8 cellular contexts compared by ENCODE assay signal in the genomic region with DNA sequence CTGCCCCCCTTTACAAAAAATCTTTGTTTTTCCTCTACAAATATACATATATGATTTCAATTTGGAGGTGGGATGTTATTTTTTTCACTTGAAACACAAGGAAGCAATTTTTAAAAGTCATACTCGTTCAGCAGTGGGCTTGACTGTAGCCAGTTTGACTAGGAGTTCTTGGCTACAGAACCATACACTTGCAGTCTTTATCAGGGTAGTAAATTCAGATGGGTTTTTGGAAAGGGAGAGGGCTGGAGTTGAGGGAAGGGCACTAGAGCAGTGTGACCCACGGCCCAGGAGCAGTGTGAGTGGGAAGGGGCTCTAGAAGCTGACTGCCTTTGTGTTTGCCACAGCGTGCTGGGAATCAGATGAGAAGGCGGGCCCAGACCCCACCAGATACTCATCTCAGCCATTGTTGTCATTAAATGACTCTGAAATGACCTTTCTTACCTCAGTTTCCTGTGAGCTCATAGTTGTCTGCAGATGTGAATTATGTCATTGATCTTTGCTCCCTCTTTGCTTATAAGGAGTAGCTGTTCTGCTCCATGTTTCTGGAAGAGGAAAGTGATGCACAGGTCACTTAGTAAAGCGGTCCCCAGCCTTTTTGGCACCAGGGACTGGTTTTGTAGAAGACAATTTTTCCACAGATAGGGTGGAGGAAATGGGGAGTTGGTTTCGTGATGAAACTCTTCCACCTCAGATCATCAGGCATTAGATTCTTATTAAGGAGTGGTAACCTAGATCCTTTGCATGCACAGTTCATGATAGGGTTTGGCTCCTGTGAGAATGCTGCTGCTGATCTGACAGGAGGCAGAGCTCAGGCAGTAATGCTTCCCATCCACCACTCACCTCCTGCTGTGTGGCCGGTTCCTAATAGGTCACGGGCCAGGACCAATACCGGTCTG.
DNase-seq lines count a peak whose midpoint lies in the region; ATAC-seq and TF ChIP-seq lines count a peak whose summit lies in the region.

No MANE protein-coding gene starts in this region.

- H2AFZ ChIP-seq in OCI-LY1 (ENCODE audit: low read length), result no peak overlapping the region

- H3K9me3 ChIP-seq in OCI-LY1 (ENCODE audit: low read length), result no peaks in the 10 kb centered on the region
- no peaks in the 10 kb centered on the region for H3K9me3 ChIP-seq in mesodermal cell (ENCODE audit: control insufficient read depth, low read length)
- H3K9me3 ChIP-seq in uterus, result no peaks in the 10 kb centered on the region
- no peaks in the 10 kb centered on the region for H3K9me3 ChIP-seq in WERI-Rb-1 (ENCODE audit: severe bottlenecking)

- H3K27me3 ChIP-seq in OCI-LY1 (ENCODE audit: insufficient read depth, low read length) (no peaks in the 10 kb centered on the region), uterus (no peaks in the 10 kb centered on the region), WERI-Rb-1 (ENCODE audit: insufficient read depth, low read depth, severe bottlenecking) (no peaks in the 10 kb centered on the region)

- H3K4me3 ChIP-seq in OCI-LY1 (ENCODE audit: low read depth, low read length, poor library complexity, severe bottlenecking), result no peak overlapping the region
- H3K4me3 ChIP-seq in mesodermal cell (ENCODE audit: extremely low read depth, insufficient read depth, low read length, poor library complexity, severe bottlenecking), result no peak overlapping the region
- no peak overlapping the region for H3K4me3 ChIP-seq in uterus
- H3K4me3 ChIP-seq in WERI-Rb-1 (ENCODE audit: low read depth, low read length), result no peak overlapping the region

- peak overlapping the region; percentile 22; the same call in 1 of the 2 replicates for H3K9ac ChIP-seq in OCI-LY1 (ENCODE audit: low read length)

- H3K4me1 ChIP-seq in OCI-LY1 (ENCODE audit: insufficient read depth, low read length, severe bottlenecking) (peaks cover 79% of the 10 kb centered on the region), mesodermal cell (ENCODE audit: control insufficient read depth, insufficient read depth, low read length, poor library complexity, severe bottlenecking) (peaks cover 69% of the 10 kb centered on the region), uterus (peaks cover 6 to 20% of the 10 kb centered on the region in 2 donors)

- TF ChIP-seq CTCF in C4-2B (conservative IDR thresholded peaks at IDR 0.05) (no peak), OCI-LY1 (IDR thresholded peaks at IDR 0.05; ENCODE audit: low read length) (no peak), uterus (IDR thresholded peaks at IDR 0.05) (no peak), WERI-Rb-1 (IDR thresholded peaks at IDR 0.05; ENCODE audit: low read depth, low read length) (no peak)

- intact Hi-C loops in uterus (cut with DNase I; ENCODE audit: low total_unique reads), result no loop called here

- peak overlapping the region; percentile 36; the same call in 1 of the 2 replicates for H3K27ac ChIP-seq in C4-2B
- peak overlapping the region; percentile 90 for H3K27ac ChIP-seq in OCI-LY1 (ENCODE audit: low read depth, low read length, poor library complexity, severe bottlenecking)
- peak overlapping the region; percentile 96 for H3K27ac ChIP-seq in mesodermal cell (ENCODE audit: low read depth, low read length, severe bottlenecking)
- peak overlapping the region; percentile 76 to 85 for H3K27ac ChIP-seq in uterus
- no peak overlapping the region for H3K27ac ChIP-seq in WERI-Rb-1

- H3K79me2 ChIP-seq in OCI-LY1 (ENCODE audit: insufficient read depth, low read length), result no peaks in the 10 kb centered on the region; the same call in 1 of the 2 replicates

- DNase-seq in astrocyte of the hippocampus (ENCODE audit: low read depth, low spot score) (peak; percentile 40), uterus (no peak), superior temporal gyrus (ENCODE audit: extremely low spot score) (no peak), WERI-Rb-1 (no peak)

- no peaks in the 10 kb centered on the region for H4K20me1 ChIP-seq in OCI-LY1 (ENCODE audit: insufficient read depth, low read length)

- no peak for TF ChIP-seq POLR2A in uterus (IDR thresholded peaks at IDR 0.05)

- no peaks in the 10 kb centered on the region for H3K9me2 ChIP-seq in OCI-LY1 (ENCODE audit: low read depth, low read length)

- no peak for ATAC-seq in GM19023 (IDR thresholded peaks at IDR 0.05; ENCODE audit: unreplicated experiment)

- 63 to 70% methylated on average over 5 to 6 of the region's 9 CpGs for WGBS in mesodermal cell (ENCODE audit: insufficient coverage in 2 of 2), 2 experiments

- H3K4me2 ChIP-seq in OCI-LY1 (ENCODE audit: low read length), result peak overlapping the region; percentile 52; the same call in 1 of the 2 replicates

- H3K36me3 ChIP-seq in OCI-LY1 (ENCODE audit: insufficient read depth, low read length), result no peaks in the 10 kb centered on the region
- H3K36me3 ChIP-seq in mesodermal cell (ENCODE audit: control insufficient read depth, insufficient read depth, low read length), result peaks cover 28% of the 10 kb centered on the region
- H3K36me3 ChIP-seq in uterus, result no peaks in the 10 kb centered on the region
- H3K36me3 ChIP-seq in WERI-Rb-1, result peaks cover 28% of the 10 kb centered on the region

- no peaks in the 10 kb centered on the region; the same call in 1 of the 2 replicates for H3F3A ChIP-seq in OCI-LY1 (ENCODE audit: insufficient read depth, low read length)
